17 cellular contexts compared by ENCODE assay signal in the genomic region with DNA sequence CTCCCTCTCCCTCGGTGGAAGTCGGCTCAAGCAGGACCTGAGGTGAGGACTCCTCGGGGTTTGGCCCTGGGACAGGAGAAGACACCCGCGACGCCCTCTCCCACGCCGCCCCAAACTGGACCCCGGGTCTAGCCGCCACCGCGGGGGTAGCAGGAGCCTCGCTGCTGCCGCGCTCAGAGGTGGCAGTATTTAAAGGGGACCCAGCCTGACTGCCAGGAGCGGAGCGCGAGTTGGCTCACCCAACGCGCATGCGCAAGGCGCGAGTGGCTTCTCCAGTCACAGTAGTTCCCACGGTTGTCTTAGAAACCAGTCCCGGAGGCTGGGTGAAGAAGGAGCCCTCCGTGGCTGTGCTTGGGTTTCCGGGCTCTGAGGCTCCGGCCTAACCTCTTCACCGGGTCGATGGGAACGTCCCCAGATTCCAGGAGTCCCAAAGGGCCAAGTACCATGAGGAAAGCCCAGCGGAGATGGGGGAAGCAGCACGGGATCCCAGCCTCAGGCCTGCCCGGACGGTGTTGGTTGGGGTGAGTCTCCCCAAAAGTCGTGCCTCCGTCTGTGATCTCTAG.
"Had no signal": no experiment of that assay in that cellular context is flagged by ENCODE, and none has a peak within 500 bp of the region (broad histone marks: within the 10 kb centered on the region; RNA-seq: fewer than 3 reads in every experiment).

No MANE protein-coding gene starts in this region.

- H3K27ac ChIP-seq: dorsolateral prefrontal cortex, hepatocyte, prostate gland, thoracic aorta had no signal

- DNase-seq: activated CD4-positive, alpha-beta T cell treated with anti-CD3 and anti-CD28 coated beads for 48 hours; activated CD4-positive, CD25-positive, alpha-beta regulatory T cell; activated CD8-positive, alpha-beta T cell treated with anti-CD3 and anti-CD28 coated beads, Interleukin-2, amount 10 ng/mL, durations not matched to agents 7 days and 5 days; activated naive CD4-positive, alpha-beta T cell; activated naive CD8-positive, alpha-beta T cell treated with anti-CD3 and anti-CD28 coated beads for 36 hours; amniotic stem cell; foreskin fibroblast; naive B cell; SK-N-SH; small intestine; stimulated activated CD4-positive, alpha-beta T cell treated with anti-CD3 and anti-CD28 coated beads, Interleukin-4, amount 100 ng/mL, for 24 hours had no signal

- ATAC-seq: activated CD8-positive, alpha-beta T cell treated with anti-CD3 and anti-CD28 coated beads, Interleukin-2, amount 10 ng/mL, durations not matched to agents 7 days and 5 days; right cardiac atrium; stimulated activated effector memory CD8-positive, alpha-beta T cell treated with anti-CD3 and anti-CD28 coated beads, Interleukin-12 subunit alpha, Interleukin-12 subunit beta, amount 100 ng/mL, for 72 hours had no signal

- H3K4me3 ChIP-seq: dorsolateral prefrontal cortex, hepatocyte, prostate gland, thoracic aorta had no signal
